8 cellular contexts compared by ENCODE assay signal in the genomic region with DNA sequence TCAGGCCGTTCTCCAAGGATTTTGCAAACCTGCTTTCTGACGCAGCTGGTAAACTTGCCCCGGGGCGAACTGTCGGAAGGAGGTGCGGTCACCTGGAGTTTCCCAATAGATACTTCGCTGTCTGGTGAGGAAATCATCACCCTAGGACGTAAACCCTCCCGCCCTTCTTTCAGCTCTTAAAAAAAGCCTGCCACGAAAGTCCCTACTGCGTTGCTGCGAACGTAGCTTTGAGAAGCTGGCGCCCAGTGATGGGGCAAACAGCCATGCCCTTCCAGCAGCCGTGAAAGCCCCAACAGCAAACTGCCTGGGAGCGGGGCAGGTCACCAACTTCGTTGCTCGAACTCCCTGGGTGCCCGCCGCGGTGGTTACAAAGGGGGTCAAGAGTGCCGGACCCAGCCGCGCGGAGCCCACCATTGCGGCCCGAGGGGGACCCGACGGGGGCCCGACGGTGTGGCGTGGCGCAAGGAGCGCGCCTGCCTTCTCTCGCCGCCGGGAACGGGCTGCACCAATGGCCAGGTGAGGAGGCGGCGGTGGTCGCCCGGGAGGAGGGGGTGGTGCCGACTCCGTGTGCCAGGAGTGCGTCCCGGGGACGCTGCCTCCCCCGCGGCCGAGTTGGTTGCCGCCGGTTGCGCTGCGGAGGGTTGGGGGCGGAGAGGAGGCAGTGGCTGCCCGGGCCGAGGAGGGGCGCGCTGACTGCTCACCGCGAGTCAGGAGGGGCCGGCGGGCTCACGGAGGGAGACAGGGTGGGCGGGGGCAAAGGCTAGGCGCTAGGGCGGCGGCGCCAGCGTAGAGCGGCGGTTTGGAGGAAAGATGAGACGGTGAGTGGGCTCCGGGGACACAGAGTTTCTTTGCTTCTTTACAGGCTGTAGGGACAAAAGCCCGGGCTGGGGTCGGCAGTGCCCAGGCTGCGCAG. TPM values are rescaled to one million over a fixed set of nuclear protein-coding genes. Genes with fewer than 3 reads are reported as not detected.
DNase-seq lines count a peak whose midpoint lies in the region; ATAC-seq, FAIRE-seq and TF ChIP-seq lines count a peak whose summit lies in the region.

Gene PHLDB2, plus strand, starts transcription at position 205 of the 913 bp plus-strand sequence. CDS start 24,813 bp downstream, outside the sequence.

- peaks cover 57% of the 10 kb centered on the region for H3K79me2 ChIP-seq in osteoblast (ENCODE audit: insufficient read depth, low read length)

- H3K27ac ChIP-seq in osteoblast (ENCODE audit: low read depth, low read length) (peak within 1 kb of the TSS; percentile 91), upper lobe of left lung (peak within 1 kb of the TSS; percentile 82 to 96 (median 90))

- H3K9me3 ChIP-seq in osteoblast (ENCODE audit: low read depth, low read length) = no peaks in the 10 kb centered on the region
- no peaks in the 10 kb centered on the region for H3K9me3 ChIP-seq in upper lobe of left lung

- peaks cover 4% of the 10 kb centered on the region for H3K36me3 ChIP-seq in osteoblast (ENCODE audit: insufficient read depth, low read length)
- no peaks in the 10 kb centered on the region for H3K36me3 ChIP-seq in upper lobe of left lung

- in situ Hi-C loops in G401 (cut with HindIII; ENCODE audit: low sequenced_read_pairs) = no loop called here

- TF ChIP-seq CTCF in GM12864 (IDR thresholded peaks at IDR 0.05; ENCODE audit: low read depth, low read length, missing control alignments) = no peak
- no peak for TF ChIP-seq CTCF in osteoblast (IDR thresholded peaks at IDR 0.05; ENCODE audit: extremely low read depth, low read depth, low read length)
- peak in 1 of 6 experiments; percentile 6 for TF ChIP-seq CTCF in upper lobe of left lung (IDR thresholded peaks at IDR 0.05)

- H3K4me1 ChIP-seq in osteoblast (ENCODE audit: insufficient read depth, low read length) (peaks cover 25% of the 10 kb centered on the region), upper lobe of left lung (peaks cover 10 to 26% (median 19%) of the 10 kb centered on the region in 4 donors)

- no peak for DNase-seq in GM12864 (ENCODE audit: low read depth)
- peak; percentile 17 for DNase-seq in RPMI8226
- DNase-seq in activated naive CD4-positive, alpha-beta T cell (lab: John Stamatoyannopoulos, UW) = peak in 3 of 4 experiments; percentile 3 to 15 (median 4)
- peak; percentile 43 to 70 for DNase-seq in frontal cortex (ENCODE audit: low spot score in 2 of 2)
- DNase-seq in osteoblast (ENCODE audit: insufficient read length, low spot score, missing footprints) = peak; percentile 96
- peak; percentile 60 to 93 for DNase-seq in upper lobe of left lung
- DNase-seq in G401 (ENCODE audit: low spot score) = no peak

- peak in 1 of 4 donors; percentile 39 for TF ChIP-seq POLR2A in upper lobe of left lung (IDR thresholded peaks at IDR 0.05)

- H2AFZ ChIP-seq in osteoblast (ENCODE audit: low read length) = peak within 1 kb of the TSS; percentile 39

- no peaks in the 10 kb centered on the region for H4K20me1 ChIP-seq in osteoblast (ENCODE audit: insufficient read depth, low read length)

- 3 to 14% methylated on average over 6 to 47 of the region's 78 CpGs for WGBS in upper lobe of left lung, 2 donors

- peak; percentile 28 for ATAC-seq in HG03342 (IDR thresholded peaks at IDR 0.05; ENCODE audit: unreplicated experiment)
- peak; percentile 87 to 94 for ATAC-seq in upper lobe of left lung (ENCODE audit: low FRiP score in 2 of 2)

- H3K27me3 ChIP-seq in osteoblast (ENCODE audit: insufficient read depth, low read length) (no peaks in the 10 kb centered on the region), upper lobe of left lung (peaks cover 0 to 3% (median 0%) of the 10 kb centered on the region in 4 donors)

- H3K4me3 ChIP-seq in GM12864 (ENCODE audit: low read depth, low read length) = peak within 1 kb of the TSS; percentile 57
- H3K4me3 ChIP-seq in osteoblast (ENCODE audit: insufficient read depth, low read length) = peak within 1 kb of the TSS; percentile 85
- peak within 1 kb of the TSS; percentile 51 to 71 (median 68) for H3K4me3 ChIP-seq in upper lobe of left lung

- H3K4me2 ChIP-seq in osteoblast (ENCODE audit: insufficient read depth, low read length) = peak within 1 kb of the TSS; percentile 92

- no peak for FAIRE-seq in frontal cortex (lab: Jason Lieb, UNC)

- no peak for TF ChIP-seq EP300 in upper lobe of left lung (IDR thresholded peaks at IDR 0.05)

RNA-seq across cellular contexts. Expression of gene PHLDB2, which starts in this region (rescaled TPM):
- 9.0 TPM for total RNA-seq in frontal cortex
- 96.4 and 107 TPM in 2 replicates for total RNA-seq in osteoblast
- 10 to 100 TPM; 22.4 to 67.1 (median 42.7) TPM for total RNA-seq in upper lobe of left lung
- not detected in 2 replicates for total RNA-seq in G401 (2014; rRNA removed; shearing (Covaris generic))

Comparison
In these comparisons a context has a peak if more than half of its experiments do, and no peak if none do; other contexts are left out.
1. DNase-seq: peak in RPMI8226 (single experiment), activated naive CD4-positive, alpha-beta T cell (3 of 4), frontal cortex (2 of 2), osteoblast (single experiment) and upper lobe of left lung (2 of 2); none in GM12864 (single experiment) and G401 (single experiment).
2. Peak in every context shown above with its lines, with median percentiles within 50 percentile points of each other: H3K4me3 ChIP-seq.